ENCODE assay signal across 11 cellular contexts in the genomic region with DNA sequence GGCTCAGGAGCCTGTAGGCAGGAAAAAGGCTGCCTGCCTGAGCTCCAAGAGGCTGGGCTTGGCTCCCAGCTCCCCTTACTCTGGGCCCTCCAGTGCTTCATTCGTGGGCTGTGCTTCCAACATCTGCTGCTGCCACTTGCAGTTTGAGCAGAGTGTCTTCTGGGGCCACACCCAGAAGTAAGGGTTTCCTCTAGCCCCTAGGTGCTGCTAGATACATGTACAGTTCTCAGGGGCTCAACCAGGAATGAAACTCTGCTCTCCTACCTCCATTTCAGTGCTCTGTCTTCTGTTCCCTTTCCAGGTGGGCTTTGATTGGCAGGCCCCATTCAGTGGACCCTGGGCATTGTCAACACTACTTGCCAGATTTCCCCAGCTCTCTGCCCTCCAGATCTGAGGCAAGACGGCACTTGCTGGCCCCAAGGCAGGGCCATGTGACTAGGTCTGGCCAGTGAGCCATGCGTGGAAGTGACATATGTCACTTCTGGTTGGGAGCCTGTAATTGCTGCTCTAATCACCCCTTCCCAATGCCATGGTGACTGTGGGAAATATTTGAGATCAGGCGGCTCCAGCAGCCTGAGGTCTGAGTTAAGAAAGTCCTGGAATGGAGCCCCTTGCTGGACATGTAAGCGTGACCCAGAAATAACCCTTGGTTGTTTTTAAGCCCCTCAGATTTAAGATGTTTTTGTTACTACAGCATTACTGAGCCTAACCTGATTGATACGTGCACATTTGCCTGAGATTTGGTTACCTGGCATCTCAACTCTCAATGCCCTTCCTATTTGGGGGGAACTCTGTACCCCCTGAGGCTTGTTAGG. TPM values are rescaled to one million over a fixed set of nuclear protein-coding genes. Genes with fewer than 3 reads are reported as not detected.
DNase-seq lines count a peak whose midpoint lies in the region; ATAC-seq, FAIRE-seq and TF ChIP-seq lines count a peak whose summit lies in the region.
"Had no signal": no experiment of that assay in that cellular context is flagged by ENCODE, and none has a peak within 500 bp of the region (broad histone marks: within the 10 kb centered on the region; RNA-seq: fewer than 3 reads in every experiment).

No MANE protein-coding gene starts in this region.

- no peak overlapping the region for H3K9ac ChIP-seq in HepG2 (ENCODE audit: insufficient read depth, low read depth, low read length)

- in situ Hi-C loops in HepG2 (cut with HindIII; ENCODE audit: extremely low pct_ligation_motif_present, low pct_unique_long_range_greater_than_20kb) = no loop called here

- POLR2A ChIA-PET in HepG2 (lab: Yijun Ruan, JAX) = interaction anchor here (0.7 to 1.2 kb wide), 2 partner anchors 16 to 345 kb away, joined by 3 read pairs; no protein-coding TSS in a partner anchor

- no peaks in the 10 kb centered on the region for H3K36me3 ChIP-seq in HepG2 (replicated peaks in 1 of 2; ENCODE audit: control insufficient read depth in 1 of 2, insufficient read depth in 2 of 2, low read length in 2 of 2)
- no peaks in the 10 kb centered on the region for H3K36me3 ChIP-seq in right lobe of liver
- no peaks in the 10 kb centered on the region for H3K36me3 ChIP-seq in upper lobe of right lung
- no peaks in the 10 kb centered on the region for H3K36me3 ChIP-seq in aorta (ENCODE audit: control insufficient read depth in 1 of 2, insufficient read depth in 2 of 2, low read length in 1 of 2)

- peak; percentile 6; the same call in 2 of the 3 replicates for ATAC-seq in HepG2
- ATAC-seq in right lobe of liver = no peak
- peak; percentile 21 for ATAC-seq in upper lobe of right lung
- ATAC-seq in aorta (ENCODE audit: low FRiP score) = no peak
- no peak for ATAC-seq in GM19328 (IDR thresholded peaks at IDR 0.05; ENCODE audit: unreplicated experiment)
- ATAC-seq: body of pancreas had no signal

- no peak overlapping the region for H2AFZ ChIP-seq in HepG2 (ENCODE audit: low read length)

- peak overlapping the region in 1 of 3 experiments; percentile 5; a peak in 1 of 6 replicates for H3K4me3 ChIP-seq in HepG2 (replicated peaks in 1 of 3; ENCODE audit: insufficient read depth in 1 of 3, low read depth in 2 of 3, low read length in 3 of 3)
- no peak overlapping the region for H3K4me3 ChIP-seq in right lobe of liver
- H3K4me3 ChIP-seq in epithelial cell of esophagus (ENCODE audit: low read length) = no peak overlapping the region
- H3K4me3 ChIP-seq in upper lobe of right lung = no peak overlapping the region
- no peak overlapping the region for H3K4me3 ChIP-seq in aorta (ENCODE audit: low read length in 2 of 2)
- H3K4me3 ChIP-seq: body of pancreas, lung had no signal

- no TSS peak for BruUV-seq in HepG2 (replicated peaks; lab: Mats Ljungman, UMichigan)

- TF ChIP-seq EP300 in HepG2 (IDR thresholded peaks at IDR 0.05; ENCODE audit: low read depth in 2 of 2, low read length in 2 of 2) (no peak), HepG2 (CRISPR knock-in tag; IDR thresholded peaks at IDR 0.05; ENCODE audit: borderline replicate concordance) (no peak)

- H3K9me3 ChIP-seq in HepG2 (ENCODE audit: low read length) = no peaks in the 10 kb centered on the region
- no peaks in the 10 kb centered on the region for H3K9me3 ChIP-seq in right lobe of liver
- no peaks in the 10 kb centered on the region for H3K9me3 ChIP-seq in upper lobe of right lung
- H3K9me3 ChIP-seq in aorta (ENCODE audit: control insufficient read depth, low read length) = no peaks in the 10 kb centered on the region
- H3K9me3 ChIP-seq: body of pancreas had no signal

- H3K4me1 ChIP-seq in HepG2 (ENCODE audit: insufficient read depth, low read length) = peaks cover 94% of the 10 kb centered on the region
- H3K4me1 ChIP-seq in right lobe of liver = peaks cover 0 to 23% (median 8%) of the 10 kb centered on the region in 4 donors
- H3K4me1 ChIP-seq in upper lobe of right lung = no peaks in the 10 kb centered on the region
- H3K4me1 ChIP-seq in aorta (ENCODE audit: control insufficient read depth in 1 of 2, insufficient read depth in 2 of 2, low read length in 2 of 2) = no peaks in the 10 kb centered on the region
- H3K4me1 ChIP-seq: body of pancreas had no signal

- no peak for TF ChIP-seq POLR2A in HepG2 (IDR thresholded peaks at IDR 0.05; ENCODE audit: insufficient read depth in 1 of 2, low read depth in 2 of 2, low read length in 2 of 2)
- no peak for TF ChIP-seq POLR2A in right lobe of liver (IDR thresholded peaks at IDR 0.05)

- TF ChIP-seq CTCF in HepG2 (CRISPR knock-in tag; IDR thresholded peaks at IDR 0.05) (peak; percentile 39; the same call in 1 of the 2 replicates), right lobe of liver (IDR thresholded peaks at IDR 0.05) (no peak), epithelial cell of esophagus (IDR thresholded peaks at IDR 0.05; ENCODE audit: insufficient read depth, low read depth, low read length, missing control alignments) (peak; percentile 15), upper lobe of right lung (IDR thresholded peaks at IDR 0.05) (no peak)

- no peak for TF ChIP-seq RAD21 in HepG2 (CRISPR knock-in tag; IDR thresholded peaks at IDR 0.05)

- H3K27me3 ChIP-seq in HepG2 (ENCODE audit: control insufficient read depth in 1 of 2, insufficient read depth in 2 of 2, low read length in 2 of 2) (peaks cover 0 to 1% of the 10 kb centered on the region in 2 experiments; a peak in 2 of 5 replicates), right lobe of liver (no peaks in the 10 kb centered on the region), upper lobe of right lung (no peaks in the 10 kb centered on the region), aorta (ENCODE audit: control insufficient read depth in 1 of 2, insufficient read depth in 2 of 2, low read length in 1 of 2) (no peaks in the 10 kb centered on the region)
- H3K27me3 ChIP-seq: body of pancreas had no signal

- H3K4me2 ChIP-seq in HepG2 (ENCODE audit: low read depth, low read length) = peak overlapping the region; percentile 52

- DNase-seq in HepG2 (ENCODE audit: low spot score) = no peak
- no peak for DNase-seq in right lobe of liver
- peak; percentile 65 for DNase-seq in NAMALWA (ENCODE audit: low spot score)
- no peak for DNase-seq in epithelial cell of esophagus (ENCODE audit: low read depth)
- no peak for DNase-seq in upper lobe of right lung
- no peak for DNase-seq in aorta
- DNase-seq in cortex of kidney (lab: John Stamatoyannopoulos, UW) = no peak
- DNase-seq: body of pancreas, T-helper 1 cell had no signal

- FAIRE-seq in HepG2 (lab: Jason Lieb, UNC) = no peak

- CTCF ChIA-PET in HepG2 (lab: Yijun Ruan, JAX; ENCODE audit: low intra/inter-chr PET ratio, low total read pairs) = no interaction called here

- no peaks in the 10 kb centered on the region for H4K20me1 ChIP-seq in HepG2 (ENCODE audit: insufficient read depth, low read length)

- WGBS in HepG2 (ENCODE audit: low lambda C conversion rate) = 66% methylated on average over 4 of the region's 6 CpGs
- WGBS in right lobe of liver (ENCODE audit: insufficient coverage, low coverage, low lambda C conversion rate, missing lambda C conversion rate) = 73% methylated on average over 5 of the region's 6 CpGs
- 87 to 90% methylated on average over 6 of the region's 6 CpGs for whole genome bisulfite sequencing in aorta, 2 donors

- no peaks in the 10 kb centered on the region for H3K79me2 ChIP-seq in HepG2 (ENCODE audit: insufficient read depth, low read length)

- intact Hi-C loops in HepG2 (cut with micrococcal nuclease; ENCODE audit: unreplicated experiment) = no loop called here
- intact Hi-C loops in right lobe of liver (cut with DNase I) = loop anchor here in 1 of 2 donors (10.0 kb wide), 1 partner anchor 199 kb away; no protein-coding TSS in a partner anchor
- intact Hi-C loops in upper lobe of right lung (cut with DNase I) = no loop called here
- intact Hi-C loops in aorta (cut with DNase I) = loop anchor here in 1 of 2 donors (10.0 kb wide), 1 partner anchor 149 kb away; no protein-coding TSS in a partner anchor

- H3K27ac ChIP-seq in HepG2 (ENCODE audit: extremely low read length, insufficient read depth, low read length) (no peak overlapping the region), right lobe of liver (no peak overlapping the region), upper lobe of right lung (no peak overlapping the region), aorta (ENCODE audit: low read depth in 1 of 2, low read length in 2 of 2) (no peak overlapping the region)
- H3K27ac ChIP-seq: body of pancreas had no signal

TF ChIP-seq in HepG2, 621 proteins besides CTCF, POLR2A, EP300 and RAD21 (continues in another document):
- TF ChIP-seq NR2F1 (CRISPR knock-in tag; IDR thresholded peaks at IDR 0.05) = no peak

RNA-seq across cellular contexts. Expression of gene BOD1, which starts 9.4 kb away (rescaled TPM):
- total RNA-seq in HepG2 (2016; rRNA removed; fragmentation: Illumina TruSeq; extraction: Trizol) (103 and 107 TPM in 2 replicates), right lobe of liver (10 to 100 TPM; 15.3 to 24.3 (median 19.2) TPM), upper lobe of right lung (40.9 TPM), aorta (10 to 100 TPM; 29.2 to 39.5 TPM)
- 294 and 338 TPM in 2 replicates for total RNA-seq in HepG2 (2016; cell fraction: cytosol; rRNA removed; fragmentation: Illumina TruSeq; extraction: Trizol; ENCODE audit: low read depth)
- total RNA-seq in HepG2 (2016; cell fraction: insoluble cytoplasmic fraction; rRNA removed; fragmentation: Illumina TruSeq; extraction: Trizol) = 97.4 and 104 TPM in 2 replicates
- 322 and 357 TPM in 2 replicates for total RNA-seq in HepG2 (2016; cell fraction: membrane; rRNA removed; fragmentation: Illumina TruSeq; extraction: Trizol)
- 52.9 and 56.3 TPM in 2 replicates for total RNA-seq in HepG2 (2016; cell fraction: nucleus; rRNA removed; fragmentation: Illumina TruSeq; extraction: Trizol)
- polyA plus RNA-seq in HepG2 (2011; rRNA removed) (68.6 and 81.5 TPM in 2 replicates), aorta (10 to 100 TPM; 27.8 to 48.8 TPM)
- 64.4 and 81.3 TPM in 2 replicates for polyA plus RNA-seq in HepG2 (2011; cell fraction: cytosol; rRNA removed)
- polyA plus RNA-seq in HepG2 (2011; cell fraction: nucleus; rRNA removed) = 46.1 and 59.4 TPM in 2 replicates
- polyA plus RNA-seq in HepG2 (2012) = 97.1 and 100 TPM in 2 replicates
- 345 and 348 TPM in 2 replicates for polyA plus RNA-seq in HepG2 (2016; cell fraction: cytosol; fragmentation: Illumina TruSeq; extraction: Trizol; ENCODE audit: low read depth)
- polyA plus RNA-seq in HepG2 (2016; cell fraction: insoluble cytoplasmic fraction; fragmentation: Illumina TruSeq; extraction: Trizol; ENCODE audit: low read depth) = 95.3 and 104 TPM in 2 replicates
- 290 and 313 TPM in 2 replicates for polyA plus RNA-seq in HepG2 (2016; cell fraction: membrane; fragmentation: Illumina TruSeq; extraction: Trizol; ENCODE audit: low read depth)
- polyA plus RNA-seq in HepG2 (2016; cell fraction: nucleus; fragmentation: Illumina TruSeq; extraction: Trizol; ENCODE audit: insufficient read depth, low read depth) = 82.4 and 85.5 TPM in 2 replicates
- polyA minus RNA-seq in HepG2 (2011; rRNA and poly(A)+ RNA removed; ENCODE audit: low replicate concordance) = 36.5 and 45.8 TPM in 2 replicates
- polyA minus RNA-seq in HepG2 (2011; cell fraction: cytosol; rRNA and poly(A)+ RNA removed) = 34.5 and 35.2 TPM in 2 replicates
- polyA minus RNA-seq in HepG2 (2011; cell fraction: nucleus; rRNA and poly(A)+ RNA removed) = 47.1 and 52.1 TPM in 2 replicates

Comparison
In these comparisons a context has a peak if more than half of its experiments do, and no peak if none do; other contexts are left out.
1. ATAC-seq: peak in HepG2 (single experiment) and upper lobe of right lung (single experiment); none in right lobe of liver (0 of 4), aorta (single experiment) and GM19328 (single experiment).
2. CTCF ChIP-seq: peak in HepG2 (single experiment) and epithelial cell of esophagus (single experiment); none in right lobe of liver (0 of 4) and upper lobe of right lung (single experiment).